10 cellular contexts compared by ENCODE assay signal in the genomic region with DNA sequence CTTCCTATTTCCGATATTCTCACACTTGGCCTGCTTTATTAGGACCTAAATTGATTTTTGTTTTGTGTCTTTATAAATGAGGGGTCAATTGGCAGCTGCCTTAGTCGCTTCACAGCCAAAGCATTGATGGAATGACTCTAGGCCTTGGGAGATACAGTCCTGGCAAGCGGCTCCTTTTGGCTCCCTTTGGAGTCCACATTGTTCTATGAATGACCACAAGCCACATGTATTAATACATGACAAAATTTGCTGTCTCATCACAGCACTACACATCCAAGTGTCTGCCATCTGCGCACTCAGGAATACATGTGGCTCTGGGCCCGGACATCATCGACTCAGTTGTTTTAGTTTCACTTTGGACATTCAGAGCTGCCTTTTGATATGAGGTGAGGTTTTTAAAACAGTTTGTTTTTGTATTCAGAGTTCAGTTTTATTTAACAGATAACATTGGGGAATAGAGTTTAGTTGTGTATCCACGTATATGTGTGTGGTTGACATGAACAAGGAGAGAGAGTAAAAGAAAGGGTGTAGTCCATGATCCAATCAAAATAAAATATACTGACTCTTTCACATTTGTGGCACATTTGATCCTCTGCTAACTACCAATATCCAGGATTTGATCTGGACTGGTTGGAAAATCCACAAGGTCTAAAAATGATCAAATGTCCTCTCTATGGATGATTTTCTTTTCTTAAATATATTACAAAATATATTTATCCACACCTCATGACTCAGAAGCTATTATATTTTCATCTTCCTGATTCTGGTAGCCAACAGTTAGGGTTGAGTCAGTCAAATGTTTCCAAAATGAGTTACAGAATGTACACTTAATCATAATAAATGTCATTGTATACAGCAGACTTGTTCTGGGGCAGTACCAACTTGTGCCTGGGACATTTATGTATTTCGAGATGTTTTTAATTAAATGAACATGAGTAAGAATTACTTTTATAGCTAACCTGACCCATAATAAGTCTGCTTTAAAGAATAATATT.
DNase-seq lines count a peak whose midpoint lies in the region; ATAC-seq and TF ChIP-seq lines count a peak whose summit lies in the region.
"Had no signal": no experiment of that assay in that cellular context is flagged by ENCODE, and none has a peak within 500 bp of the region (broad histone marks: within the 10 kb centered on the region; RNA-seq: fewer than 3 reads in every experiment).

No MANE protein-coding gene starts in this region.

- peak overlapping the region in 2 of 4 donors; percentile 17 to 41 for H3K27ac ChIP-seq in sigmoid colon
- no peak overlapping the region for H3K27ac ChIP-seq in hepatocyte
- H3K27ac ChIP-seq: BLaER1, HL-60 had no signal

- H3K4me3 Mint-ChIP-seq in activated CD8-positive, alpha-beta memory T cell treated with anti-CD3 and anti-CD28 coated beads, Interleukin-2, amount 10 ng/mL, durations not matched to agents 7 days and 5 days, result peak overlapping the region; percentile 54
- H3K4me3 Mint-ChIP-seq in stimulated activated naive CD8-positive, alpha-beta T cell treated with anti-CD3 and anti-CD28 coated beads, Interleukin-15, amount 100 ng/mL, for 72 hours, result peak overlapping the region; percentile 41 to 42

- H3K36me3 Mint-ChIP-seq in activated CD8-positive, alpha-beta memory T cell treated with anti-CD3 and anti-CD28 coated beads, Interleukin-2, amount 10 ng/mL, durations not matched to agents 7 days and 5 days, result no peaks in the 10 kb centered on the region

- H3K9me3 Mint-ChIP-seq in activated CD8-positive, alpha-beta memory T cell treated with anti-CD3 and anti-CD28 coated beads, Interleukin-2, amount 10 ng/mL, durations not matched to agents 7 days and 5 days (ENCODE audit: low read depth), result no peaks in the 10 kb centered on the region
- H3K9me3 Mint-ChIP-seq in stimulated activated naive CD8-positive, alpha-beta T cell treated with anti-CD3 and anti-CD28 coated beads, Interleukin-15, amount 100 ng/mL, for 72 hours, result no peaks in the 10 kb centered on the region

- H3K36me3 ChIP-seq in sigmoid colon (no peaks in the 10 kb centered on the region), hepatocyte (replicated peaks; ENCODE audit: insufficient read depth, low read depth) (no peaks in the 10 kb centered on the region)
- H3K36me3 ChIP-seq: BLaER1 had no signal

- ATAC-seq in activated CD8-positive, alpha-beta memory T cell treated with anti-CD3 and anti-CD28 coated beads, Interleukin-2, amount 10 ng/mL, durations not matched to agents 7 days and 5 days, result peak; percentile 36
- ATAC-seq in SK-N-SH treated with all-trans-retinoic acid at 6 μM for 48 hours, result peak; percentile 80
- ATAC-seq in stimulated activated naive CD8-positive, alpha-beta T cell treated with anti-CD3 and anti-CD28 coated beads, Interleukin-15, amount 100 ng/mL, for 72 hours, result no peak

- peaks cover 10% of the 10 kb centered on the region for H3K27me3 Mint-ChIP-seq in activated CD8-positive, alpha-beta memory T cell treated with anti-CD3 and anti-CD28 coated beads, Interleukin-2, amount 10 ng/mL, durations not matched to agents 7 days and 5 days
- peaks cover 7% of the 10 kb centered on the region for H3K27me3 Mint-ChIP-seq in stimulated activated naive CD8-positive, alpha-beta T cell treated with anti-CD3 and anti-CD28 coated beads, Interleukin-15, amount 100 ng/mL, for 72 hours

- CTCF ChIA-PET in activated CD8-positive, alpha-beta memory T cell treated with anti-CD3 and anti-CD28 coated beads, Interleukin-2, amount 10 ng/mL, durations not matched to agents 7 days and 5 days (lab: Charles Lee), result interaction anchor here (1.3 kb wide), 1 partner anchor 223 kb away, joined by 3 read pairs; no protein-coding TSS in a partner anchor

- peaks cover 7% of the 10 kb centered on the region for H3K4me1 Mint-ChIP-seq in activated CD8-positive, alpha-beta memory T cell treated with anti-CD3 and anti-CD28 coated beads, Interleukin-2, amount 10 ng/mL, durations not matched to agents 7 days and 5 days
- H3K4me1 Mint-ChIP-seq in stimulated activated naive CD8-positive, alpha-beta T cell treated with anti-CD3 and anti-CD28 coated beads, Interleukin-15, amount 100 ng/mL, for 72 hours, result peaks cover 54% of the 10 kb centered on the region

- no peaks in the 10 kb centered on the region for H3K9me3 ChIP-seq in sigmoid colon
- H3K9me3 ChIP-seq in hepatocyte (ENCODE audit: low read depth), result no peaks in the 10 kb centered on the region
- H3K9me3 ChIP-seq: BLaER1 had no signal

- H3K4me3 ChIP-seq in sigmoid colon (peak overlapping the region in 2 of 4 donors; percentile 10 to 18), hepatocyte (no peak overlapping the region)
- H3K4me3 ChIP-seq: BLaER1 had no signal

- 69 to 76% methylated on average over 8 of the region's 8 CpGs for WGBS in sigmoid colon, 2 donors
- 87% methylated on average over 8 of the region's 8 CpGs for WGBS in hepatocyte (ENCODE audit: low lambda C conversion rate, missing lambda C conversion rate)

- TF ChIP-seq POLR2A in sigmoid colon (IDR thresholded peaks at IDR 0.05), result no peak

- H3K4me1 ChIP-seq in sigmoid colon (peaks cover 0 to 13% (median 3%) of the 10 kb centered on the region in 4 donors), hepatocyte (ENCODE audit: insufficient read depth) (no peaks in the 10 kb centered on the region)
- H3K4me1 ChIP-seq: BLaER1 had no signal

- H3K4me2 ChIP-seq in hepatocyte, result no peak overlapping the region
- H3K4me2 ChIP-seq: BLaER1 had no signal

- TF ChIP-seq EP300 in sigmoid colon (IDR thresholded peaks at IDR 0.05), result no peak

- H2AFZ ChIP-seq in hepatocyte, result no peak overlapping the region

- H3K27ac Mint-ChIP-seq in activated CD8-positive, alpha-beta memory T cell treated with anti-CD3 and anti-CD28 coated beads, Interleukin-2, amount 10 ng/mL, durations not matched to agents 7 days and 5 days, result peak overlapping the region; percentile 59
- H3K27ac Mint-ChIP-seq in stimulated activated naive CD8-positive, alpha-beta T cell treated with anti-CD3 and anti-CD28 coated beads, Interleukin-15, amount 100 ng/mL, for 72 hours, result peak overlapping the region in 1 of 2 donors; percentile 82

- H4K20me1 ChIP-seq in hepatocyte (ENCODE audit: insufficient read depth, poor library complexity, severe bottlenecking), result no peaks in the 10 kb centered on the region
- H4K20me1 ChIP-seq: BLaER1 had no signal

- TF ChIP-seq CTCF in sigmoid colon (IDR thresholded peaks at IDR 0.05) (no peak), hepatocyte (IDR thresholded peaks at IDR 0.05; ENCODE audit: poor library complexity) (no peak)

- H3K9me2 ChIP-seq in hepatocyte (replicated peaks; ENCODE audit: insufficient read depth), result no peaks in the 10 kb centered on the region

- H3K27me3 ChIP-seq in sigmoid colon (no peaks in the 10 kb centered on the region), hepatocyte (no peaks in the 10 kb centered on the region)
- H3K27me3 ChIP-seq: BLaER1 had no signal

- DNase-seq in activated CD8-positive, alpha-beta memory T cell treated with anti-CD3 and anti-CD28 coated beads, Interleukin-2, amount 10 ng/mL, durations not matched to agents 7 days and 5 days, result no peak
- DNase-seq in activated CD8-positive, alpha-beta memory T cell treated with anti-CD3 and anti-CD28 coated beads, Interleukin-2, amount 50 U/mL, for 4 hours, result no peak
- DNase-seq in fibroblast of the conjunctiva (ENCODE audit: low read depth), result peak; percentile 73
- DNase-seq in stimulated activated naive CD8-positive, alpha-beta T cell treated with anti-CD3 and anti-CD28 coated beads, Interleukin-15, amount 100 ng/mL, for 72 hours, result no peak
- DNase-seq in sigmoid colon, result no peak
- no peak for DNase-seq in NK-92 (lab: John Stamatoyannopoulos, UW; ENCODE audit: unreplicated experiment)
- no peak for DNase-seq in hepatocyte (ENCODE audit: low spot score)

- intact Hi-C loops in sigmoid colon (cut with DNase I), result no loop called here

- no peaks in the 10 kb centered on the region for H3K79me2 ChIP-seq in hepatocyte

TF ChIP-seq in SK-N-SH treated with all-trans-retinoic acid at 6 μM for 48 hours, 23 proteins besides CTCF, POLR2A, EP300 and RAD21:
- no peak for TF ChIP-seq TCF4 (CRISPR knock-in tag; IDR thresholded peaks at IDR 0.05; ENCODE audit: borderline replicate concordance)
- TF ChIP-seq, protein P1, sequence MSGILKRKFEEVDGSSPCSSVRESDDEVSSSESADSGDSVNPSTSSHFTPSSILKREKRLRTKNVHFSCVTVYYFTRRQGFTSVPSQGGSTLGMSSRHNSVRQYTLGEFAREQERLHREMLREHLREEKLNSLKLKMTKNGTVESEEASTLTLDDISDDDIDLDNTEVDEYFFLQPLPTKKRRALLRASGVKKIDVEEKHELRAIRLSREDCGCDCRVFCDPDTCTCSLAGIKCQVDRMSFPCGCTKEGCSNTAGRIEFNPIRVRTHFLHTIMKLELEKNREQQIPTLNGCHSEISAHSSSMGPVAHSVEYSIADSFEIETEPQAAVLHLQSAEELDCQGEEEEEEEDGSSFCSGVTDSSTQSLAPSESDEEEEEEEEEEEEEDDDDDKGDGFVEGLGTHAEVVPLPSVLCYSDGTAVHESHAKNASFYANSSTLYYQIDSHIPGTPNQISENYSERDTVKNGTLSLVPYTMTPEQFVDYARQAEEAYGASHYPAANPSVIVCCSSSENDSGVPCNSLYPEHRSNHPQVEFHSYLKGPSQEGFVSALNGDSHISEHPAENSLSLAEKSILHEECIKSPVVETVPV (CRISPR knock-in tag; IDR thresholded peaks at IDR 0.05), result no peak
- no peak for TF ChIP-seq BACH2 (CRISPR knock-in tag; IDR thresholded peaks at IDR 0.05; ENCODE audit: borderline replicate concordance)
- TF ChIP-seq, protein P2, sequence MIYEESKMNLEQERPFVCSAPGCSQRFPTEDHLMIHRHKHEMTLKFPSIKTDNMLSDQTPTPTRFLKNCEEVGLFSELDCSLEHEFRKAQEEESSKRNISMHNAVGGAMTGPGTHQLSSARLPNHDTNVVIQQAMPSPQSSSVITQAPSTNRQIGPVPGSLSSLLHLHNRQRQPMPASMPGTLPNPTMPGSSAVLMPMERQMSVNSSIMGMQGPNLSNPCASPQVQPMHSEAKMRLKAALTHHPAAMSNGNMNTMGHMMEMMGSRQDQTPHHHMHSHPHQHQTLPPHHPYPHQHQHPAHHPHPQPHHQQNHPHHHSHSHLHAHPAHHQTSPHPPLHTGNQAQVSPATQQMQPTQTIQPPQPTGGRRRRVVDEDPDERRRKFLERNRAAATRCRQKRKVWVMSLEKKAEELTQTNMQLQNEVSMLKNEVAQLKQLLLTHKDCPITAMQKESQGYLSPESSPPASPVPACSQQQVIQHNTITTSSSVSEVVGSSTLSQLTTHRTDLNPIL (CRISPR knock-in tag; IDR thresholded peaks at IDR 0.05; ENCODE audit: low read depth), result no peak
- TF ChIP-seq ZC3H10 (CRISPR knock-in tag; IDR thresholded peaks at IDR 0.05), result no peak
